8 cellular contexts compared by ENCODE assay signal in genomic region chr3:27484002-27484844, GRCh38. TPM values are rescaled to one million over a fixed set of nuclear protein-coding genes. Genes with fewer than 3 reads are reported as not detected.
DNase-seq lines count a peak whose midpoint lies in the region; ATAC-seq and TF ChIP-seq lines count a peak whose summit lies in the region.

Gene SLC4A7 (minus strand): TSS chr3:27484384. CDS start chr3:27484126, 258 bp downstream.

- H3K27me3 ChIP-seq in right cardiac atrium (ENCODE audit: control insufficient read depth, insufficient read depth) (no peaks in the 10 kb centered on the region), vagina (no peaks in the 10 kb centered on the region)

- DNase-seq in NCI-H187 (lab: John Stamatoyannopoulos, UW) (peak; percentile 65 to 80), T-helper 2 cell (peak; percentile 97 to 99 (median 98)), anterior cingulate cortex (lab: John Stamatoyannopoulos, UW) (peak; percentile 84 to 99 (median 97)), right cardiac atrium (peak; percentile 97 to 99 (median 99)), putamen (ENCODE audit: low spot score) (peak; percentile 97), vagina (ENCODE audit: extremely low spot score in 2 of 2) (peak; percentile 96 to 98)

- H3K36me3 ChIP-seq in vagina: no peaks in the 10 kb centered on the region

- TF ChIP-seq CTCF in vagina (IDR thresholded peaks at IDR 0.05): no peak

- peak within 1 kb of the TSS; percentile 59 for H3K4me3 ChIP-seq in right cardiac atrium (ENCODE audit: low read length)
- H3K4me3 ChIP-seq in vagina: peak within 1 kb of the TSS; percentile 70 to 87

- H3K4me1 ChIP-seq in right cardiac atrium (ENCODE audit: control insufficient read depth, insufficient read depth, low read length) (no peaks in the 10 kb centered on the region), vagina (peaks cover 38% of the 10 kb centered on the region)

- intact Hi-C loops in right cardiac atrium (cut with DNase I) (no loop called here), vagina (cut with DNase I) (loop anchor here (10.0 kb wide), 1 partner anchor 191 kb away; no protein-coding TSS in a partner anchor)

- WGBS in right cardiac atrium: under 1% methylated on average over 100 of the region's 100 CpGs

- H3K9me3 ChIP-seq in right cardiac atrium (ENCODE audit: control insufficient read depth, low read length) (no peaks in the 10 kb centered on the region), vagina (no peaks in the 10 kb centered on the region)

- peak within 1 kb of the TSS; percentile 99 for H3K27ac ChIP-seq in right cardiac atrium (ENCODE audit: low read length)
- peak within 1 kb of the TSS; percentile 98 for H3K27ac ChIP-seq in vagina

- ATAC-seq in GM18498 (IDR thresholded peaks at IDR 0.05; ENCODE audit: unreplicated experiment) (peak; percentile 92), HG02938 (IDR thresholded peaks at IDR 0.05; ENCODE audit: unreplicated experiment) (peak; percentile 81), right cardiac atrium (peak; percentile 98 to 99)

- TF ChIP-seq POLR2A in vagina (IDR thresholded peaks at IDR 0.05): peak; percentile 69 to 98

RNA-seq across cellular contexts. Expression of gene SLC4A7, which starts in this region (rescaled TPM):
- total RNA-seq in right cardiac atrium (10 to 100 TPM; 15.7 to 20.6 (median 19.0) TPM), vagina (61.1 TPM)
- 3.5 TPM for polyA plus RNA-seq in right cardiac atrium

Comparison
In these comparisons a context has a peak if more than half of its experiments do, and no peak if none do; other contexts are left out.
1. Peak in every context shown above with its lines: DNase-seq, ATAC-seq, H3K4me3 ChIP-seq and H3K27ac ChIP-seq.